Comparison of ENCODE assay signal across 23 cellular contexts in the genomic region with DNA sequence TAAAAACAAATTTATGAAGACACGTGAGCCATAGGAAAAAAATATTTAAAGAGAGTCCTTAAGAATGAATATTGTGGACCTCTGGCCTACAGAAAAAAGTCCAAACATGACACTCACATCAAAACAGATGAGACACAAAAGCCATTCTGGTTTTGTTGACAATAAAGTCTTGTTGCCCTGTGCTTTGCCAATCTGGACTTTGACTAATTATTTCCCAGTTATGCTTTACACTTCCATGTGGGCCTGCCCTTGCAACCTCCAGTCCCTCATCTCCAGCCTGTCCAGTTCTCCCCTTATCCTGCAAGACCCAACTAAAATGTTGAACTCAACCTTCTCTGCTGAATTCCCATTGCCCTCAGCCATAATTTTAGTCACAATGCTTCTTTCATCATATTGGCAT.
"Had no signal": no experiment of that assay in that cellular context is flagged by ENCODE, and none has a peak within 500 bp of the region (broad histone marks: within the 10 kb centered on the region; RNA-seq: fewer than 3 reads in every experiment).

No MANE protein-coding gene starts in this region.

- H3K27me3 ChIP-seq: neural progenitor cell, right lobe of liver, suprapubic skin, transverse colon, upper lobe of right lung, uterus had no signal

- H3K79me2 ChIP-seq: parathyroid adenoma had no signal

- H3K4me3 ChIP-seq: neural progenitor cell, right lobe of liver, smooth muscle cell, suprapubic skin, transverse colon, upper lobe of right lung, uterus had no signal

- H3K4me1 ChIP-seq: parathyroid adenoma, transverse colon, upper lobe of right lung, uterus had no signal

- H3K9ac ChIP-seq: neural progenitor cell, parathyroid adenoma had no signal

- H3K36me3 ChIP-seq: neural progenitor cell, right lobe of liver, suprapubic skin, transverse colon, upper lobe of right lung, uterus had no signal

- DNase-seq: cortex of kidney; effector memory CD8-positive, alpha-beta T cell; foreskin melanocyte; hypothalamus; kidney; midbrain; naive thymus-derived CD4-positive, alpha-beta T cell; right lobe of liver; stimulated activated CD4-positive, alpha-beta T cell treated with anti-CD3 and anti-CD28 coated beads, Interleukin-12 subunit alpha, Interleukin-12 subunit beta, amount 100 ng/mL, for 4 hours; stimulated activated CD4-positive, alpha-beta T cell treated with anti-CD3 and anti-CD28 coated beads, Interleukin-1b, Interleukin-23, amount 100 ng/mL, for 48 hours; stimulated activated CD4-positive, alpha-beta T cell treated with anti-CD3 and anti-CD28 coated beads, Interleukin-4, amount 100 ng/mL, for 1 hour; stimulated activated CD8-positive, alpha-beta memory T cell treated with anti-CD3 and anti-CD28 coated beads, Interleukin-4, amount 100 ng/mL, for 48 hours; stimulated activated naive CD4-positive, alpha-beta T cell; stimulated activated naive CD8-positive, alpha-beta T cell treated with anti-CD3 and anti-CD28 coated beads, Interleukin-15, amount 100 ng/mL, for 72 hours; transverse colon; upper lobe of right lung; uterus had no signal

- H2AFZ ChIP-seq: neural progenitor cell, parathyroid adenoma had no signal

- H3K4me2 ChIP-seq: neural progenitor cell had no signal

- FAIRE-seq: endometrium, kidney had no signal

- H3K27ac ChIP-seq: neural progenitor cell, parathyroid adenoma, right lobe of liver, suprapubic skin, transverse colon, upper lobe of right lung, uterus had no signal

- H3K9me3 ChIP-seq: right lobe of liver, suprapubic skin, transverse colon, upper lobe of right lung, uterus had no signal

- ATAC-seq: effector memory CD8-positive, alpha-beta T cell; left lobe of liver; naive thymus-derived CD4-positive, alpha-beta T cell; stimulated activated naive CD8-positive, alpha-beta T cell treated with anti-CD3 and anti-CD28 coated beads, Interleukin-15, amount 100 ng/mL, for 72 hours; upper lobe of right lung had no signal
